Comparison of ENCODE assay signal across 9 cellular contexts in genomic region chr5:5271606-5272321, GRCh38.
DNase-seq lines count a peak whose midpoint lies in the region; ATAC-seq and TF ChIP-seq lines count a peak whose summit lies in the region.
"Had no signal": no experiment of that assay in that cellular context is flagged by ENCODE, and none has a peak within 500 bp of the region (broad histone marks: within the 10 kb centered on the region; RNA-seq: fewer than 3 reads in every experiment).

No MANE protein-coding gene starts in this region.

- H3K4me3 ChIP-seq in body of pancreas: no peak overlapping the region
- peak overlapping the region; percentile 26 for H3K4me3 ChIP-seq in lower lobe of right lung

- no peak overlapping the region for H3K4me3 Mint-ChIP-seq in activated CD4-positive, alpha-beta T cell treated with anti-CD3 and anti-CD28 coated beads, Interleukin-2, amount 10 ng/mL, durations not matched to agents 7 days and 5 days

- DNase-seq in A172 (ENCODE audit: low spot score) (peak; percentile 72), NCI-H1105 (lab: John Stamatoyannopoulos, UW) (peak; percentile 33), body of pancreas (no peak), lower lobe of right lung (no peak), DMS 273 treated with DMSO at 0.1 percent for 48 hours (lab: John Stamatoyannopoulos, UW) (no peak)
- DNase-seq in activated CD4-positive, alpha-beta T cell treated with anti-CD3 and anti-CD28 coated beads, Interleukin-2, amount 10 ng/mL, durations not matched to agents 7 days and 5 days: no peak
- DNase-seq: activated CD8-positive, alpha-beta memory T cell treated with anti-CD3 and anti-CD28 coated beads, Interleukin-2, amount 50 U/mL, for 4 hours had no signal

- no peak overlapping the region for H3K27ac Mint-ChIP-seq in activated CD4-positive, alpha-beta T cell treated with anti-CD3 and anti-CD28 coated beads, Interleukin-2, amount 10 ng/mL, durations not matched to agents 7 days and 5 days

- POLR2A ChIA-PET in activated CD4-positive, alpha-beta T cell treated with anti-CD3 and anti-CD28 coated beads, Interleukin-2, amount 10 ng/mL, durations not matched to agents 7 days and 5 days (lab: Charles Lee): no interaction called here

- intact Hi-C loops in body of pancreas (cut with DNase I): no loop called here
- intact Hi-C loops in lower lobe of right lung (cut with DNase I): no loop called here

- no peaks in the 10 kb centered on the region for H3K27me3 Mint-ChIP-seq in activated CD4-positive, alpha-beta T cell treated with anti-CD3 and anti-CD28 coated beads, Interleukin-2, amount 10 ng/mL, durations not matched to agents 7 days and 5 days

- 16 to 20% methylated on average over 13 of the region's 13 CpGs for WGBS in body of pancreas, 2 donors

- TF ChIP-seq CTCF in body of pancreas (IDR thresholded peaks at IDR 0.05) (no peak), lower lobe of right lung (IDR thresholded peaks at IDR 0.05) (no peak)

- H3K27me3 ChIP-seq in body of pancreas (no peaks in the 10 kb centered on the region), lower lobe of right lung (ENCODE audit: low read depth) (no peaks in the 10 kb centered on the region)

- TF ChIP-seq POLR2A in body of pancreas (IDR thresholded peaks at IDR 0.05): no peak

- no peaks in the 10 kb centered on the region for H3K36me3 Mint-ChIP-seq in activated CD4-positive, alpha-beta T cell treated with anti-CD3 and anti-CD28 coated beads, Interleukin-2, amount 10 ng/mL, durations not matched to agents 7 days and 5 days (ENCODE audit: low read depth)

- CTCF ChIA-PET in activated CD4-positive, alpha-beta T cell treated with anti-CD3 and anti-CD28 coated beads, Interleukin-2, amount 10 ng/mL, durations not matched to agents 7 days and 5 days (lab: Charles Lee): no interaction called here

- H3K36me3 ChIP-seq in body of pancreas (replicated peaks in 1 of 2; ENCODE audit: insufficient read depth in 1 of 2, low read depth in 2 of 2) (no peaks in the 10 kb centered on the region), lower lobe of right lung (no peaks in the 10 kb centered on the region)

- ATAC-seq in body of pancreas (peak; percentile 28), lower lobe of right lung (peak in 1 of 2 donors; percentile 20), HG02642 (IDR thresholded peaks at IDR 0.05; ENCODE audit: poor library complexity, unreplicated experiment) (no peak), GM21360 (IDR thresholded peaks at IDR 0.05; ENCODE audit: unreplicated experiment) (no peak)

- H3K9me3 ChIP-seq in body of pancreas (no peaks in the 10 kb centered on the region), lower lobe of right lung (no peaks in the 10 kb centered on the region)

- H3K9me3 Mint-ChIP-seq in activated CD4-positive, alpha-beta T cell treated with anti-CD3 and anti-CD28 coated beads, Interleukin-2, amount 10 ng/mL, durations not matched to agents 7 days and 5 days: no peaks in the 10 kb centered on the region

- no peaks in the 10 kb centered on the region for H3K4me1 Mint-ChIP-seq in activated CD4-positive, alpha-beta T cell treated with anti-CD3 and anti-CD28 coated beads, Interleukin-2, amount 10 ng/mL, durations not matched to agents 7 days and 5 days

- peaks cover 15% of the 10 kb centered on the region for H3K4me1 ChIP-seq in body of pancreas
- peaks cover 6% of the 10 kb centered on the region for H3K4me1 ChIP-seq in lower lobe of right lung

- H3K27ac ChIP-seq in body of pancreas (peak overlapping the region in 3 of 4 donors; percentile 19 to 63 (median 46)), lower lobe of right lung (no peak overlapping the region)

Comparison
In these comparisons a context has a peak if more than half of its experiments do, and no peak if none do; other contexts are left out.
1. DNase-seq: peak in A172 (single experiment) and NCI-H1105 (single experiment); none in body of pancreas (0 of 4), lower lobe of right lung (single experiment), activated CD4-positive, alpha-beta T cell treated with anti-CD3 and anti-CD28 coated beads, Interleukin-2, amount 10 ng/mL, durations not matched to agents 7 days and 5 days (single experiment) and DMS 273 treated with DMSO at 0.1 percent for 48 hours (single experiment).